Comparison of ENCODE assay signal across 16 cellular contexts in genomic region chrX:100593142-100593541, GRCh38. TPM values are rescaled to one million over a fixed set of nuclear protein-coding genes. Genes with fewer than 3 reads are reported as not detected.
DNase-seq lines count a peak whose midpoint lies in the region; ATAC-seq and TF ChIP-seq lines count a peak whose summit lies in the region.
"Had no signal": no experiment of that assay in that cellular context is flagged by ENCODE, and none has a peak within 500 bp of the region (broad histone marks: within the 10 kb centered on the region; RNA-seq: fewer than 3 reads in every experiment).

No MANE protein-coding gene starts in this region.

- no peak for ATAC-seq in natural killer cell treated with Interleukin-12 subunit alpha and Interleukin-12 subunit beta and Interleukin-15 and Interleukin-18, amount 100 ng/mL, for 72 hours
- ATAC-seq: A549, HepG2 had no signal

- DNase-seq in LoVo (ENCODE audit: low spot score) (peak; percentile 8), kidney tubule cell (ENCODE audit: low spot score) (no peak), NCI-H510A (lab: John Stamatoyannopoulos, UW) (no peak), COLO829 (ENCODE audit: low spot score) (no peak)
- no peak for DNase-seq in natural killer cell treated with Interleukin-12 subunit alpha and Interleukin-12 subunit beta and Interleukin-15 and Interleukin-18, amount 100 ng/mL, for 72 hours (ENCODE audit: low spot score)
- DNase-seq: BE2C; CD4-positive, alpha-beta memory T cell; COR-L47; DMS153; DND-41; GF-D8 had no signal

- peaks cover 34% of the 10 kb centered on the region for H3K4me1 Mint-ChIP-seq in nephron
- no peaks in the 10 kb centered on the region for H3K4me1 Mint-ChIP-seq in natural killer cell treated with Interleukin-12 subunit alpha and Interleukin-12 subunit beta and Interleukin-15 and Interleukin-18, amount 100 ng/mL, for 72 hours (ENCODE audit: low read depth in 2 of 2)
- H3K4me1 Mint-ChIP-seq: CD4-positive, alpha-beta memory T cell had no signal

- no peaks in the 10 kb centered on the region for H3K36me3 Mint-ChIP-seq in nephron (ENCODE audit: low read depth)
- H3K36me3 Mint-ChIP-seq in natural killer cell treated with Interleukin-12 subunit alpha and Interleukin-12 subunit beta and Interleukin-15 and Interleukin-18, amount 100 ng/mL, for 72 hours, result no peaks in the 10 kb centered on the region
- H3K36me3 Mint-ChIP-seq: CD4-positive, alpha-beta memory T cell had no signal

- H3K9ac ChIP-seq in iPS-15b (ENCODE audit: low read depth, low read length), result no peak overlapping the region

- H3K27ac Mint-ChIP-seq in nephron, result peak overlapping the region in 2 of 3 experiments; percentile 4 to 32
- H3K27ac Mint-ChIP-seq in natural killer cell treated with Interleukin-12 subunit alpha and Interleukin-12 subunit beta and Interleukin-15 and Interleukin-18, amount 100 ng/mL, for 72 hours, result no peak overlapping the region
- H3K27ac Mint-ChIP-seq: CD4-positive, alpha-beta memory T cell had no signal

- no peaks in the 10 kb centered on the region for H3K27me3 Mint-ChIP-seq in nephron (ENCODE audit: low read depth)
- H3K27me3 Mint-ChIP-seq in natural killer cell treated with Interleukin-12 subunit alpha and Interleukin-12 subunit beta and Interleukin-15 and Interleukin-18, amount 100 ng/mL, for 72 hours, result peaks cover 3 to 12% of the 10 kb centered on the region in 2 donors

- peak overlapping the region; percentile 19 for H3K4me3 ChIP-seq in iPS-15b (ENCODE audit: low read depth, low read length)
- H3K4me3 ChIP-seq: A549 had no signal

- no peaks in the 10 kb centered on the region for H3K36me3 ChIP-seq in iPS-15b (ENCODE audit: control insufficient read depth, insufficient read depth, low read length)
- H3K36me3 ChIP-seq: BE2C had no signal

- H3K9me3 Mint-ChIP-seq in nephron, result no peaks in the 10 kb centered on the region
- no peaks in the 10 kb centered on the region for H3K9me3 Mint-ChIP-seq in natural killer cell treated with Interleukin-12 subunit alpha and Interleukin-12 subunit beta and Interleukin-15 and Interleukin-18, amount 100 ng/mL, for 72 hours
- H3K9me3 Mint-ChIP-seq: CD4-positive, alpha-beta memory T cell had no signal

- TF ChIP-seq CTCF in nephron (IDR thresholded peaks at IDR 0.05; ENCODE audit: unreplicated experiment in 3 of 3), result no peak

- no peaks in the 10 kb centered on the region for H3K9me3 ChIP-seq in iPS-15b (ENCODE audit: control insufficient read depth, insufficient read depth, low read length)
- H3K9me3 ChIP-seq: A549, BE2C had no signal

- peaks cover 3% of the 10 kb centered on the region for H3K27me3 ChIP-seq in iPS-15b (ENCODE audit: control insufficient read depth, insufficient read depth, low read length)
- H3K27me3 ChIP-seq: BE2C had no signal

- H3K4me1 ChIP-seq in iPS-15b (ENCODE audit: control insufficient read depth, insufficient read depth, low read length), result peaks cover 29% of the 10 kb centered on the region
- H3K4me1 ChIP-seq: A549, BE2C had no signal

- H3K4me3 Mint-ChIP-seq in nephron, result no peak overlapping the region
- H3K4me3 Mint-ChIP-seq in natural killer cell treated with Interleukin-12 subunit alpha and Interleukin-12 subunit beta and Interleukin-15 and Interleukin-18, amount 100 ng/mL, for 72 hours, result no peak overlapping the region
- H3K4me3 Mint-ChIP-seq: CD4-positive, alpha-beta memory T cell had no signal

RNA-seq across cellular contexts. Expression of gene TNMD, which starts 8.4 kb away (rescaled TPM):
- not detected for total RNA-seq in natural killer cell treated with Interleukin-12 subunit alpha and Interleukin-12 subunit beta and Interleukin-15 and Interleukin-18, amount 100 ng/mL, for 72 hours
- total RNA-seq: CD4-positive, alpha-beta memory T cell; HepG2; HT-29 had no signal

RNA-seq across cellular contexts. Expression of gene TSPAN6, which starts 43.5 kb away (rescaled TPM):
- not detected for total RNA-seq in natural killer cell treated with Interleukin-12 subunit alpha and Interleukin-12 subunit beta and Interleukin-15 and Interleukin-18, amount 100 ng/mL, for 72 hours

RNA-seq across cellular contexts. Expression of gene SRPX2, which starts 50.9 kb away (rescaled TPM):
- not detected for total RNA-seq in natural killer cell treated with Interleukin-12 subunit alpha and Interleukin-12 subunit beta and Interleukin-15 and Interleukin-18, amount 100 ng/mL, for 72 hours
- total RNA-seq: CD4-positive, alpha-beta memory T cell had no signal

Comparison
In these comparisons a context has a peak if more than half of its experiments do, and no peak if none do; other contexts are left out.
1. H3K27ac Mint-ChIP-seq: peak in nephron (2 of 3); none in natural killer cell treated with Interleukin-12 subunit alpha and Interleukin-12 subunit beta and Interleukin-15 and Interleukin-18, amount 100 ng/mL, for 72 hours (0 of 2).